ENCODE assay signal across 9 cellular contexts in genomic region chr16:79509221-79509631, GRCh38.
DNase-seq lines count a peak whose midpoint lies in the region; ATAC-seq, FAIRE-seq and TF ChIP-seq lines count a peak whose summit lies in the region.
"Had no signal": no experiment of that assay in that cellular context is flagged by ENCODE, and none has a peak within 500 bp of the region (broad histone marks: within the 10 kb centered on the region; RNA-seq: fewer than 3 reads in every experiment).

No MANE protein-coding gene starts in this region.

- H3K27me3 ChIP-seq in MG63 (no peaks in the 10 kb centered on the region), RWPE2 (ENCODE audit: insufficient read depth, poor library complexity, severe bottlenecking) (peaks cover 6% of the 10 kb centered on the region), right cardiac atrium (ENCODE audit: control insufficient read depth, insufficient read depth) (no peaks in the 10 kb centered on the region)
- H3K27me3 ChIP-seq: brain microvascular endothelial cell had no signal

- ATAC-seq in RWPE2 (ENCODE audit: low read depth) (peak; percentile 23; the same call in 2 of the 3 replicates), right cardiac atrium (peak; percentile 66 to 75)

- H3K4me1 ChIP-seq in RWPE2 (ENCODE audit: insufficient read depth, poor library complexity, severe bottlenecking), result no peaks in the 10 kb centered on the region
- no peaks in the 10 kb centered on the region for H3K4me1 ChIP-seq in right cardiac atrium (ENCODE audit: control insufficient read depth, insufficient read depth, low read length)

- H3K9me3 ChIP-seq in MG63 (no peaks in the 10 kb centered on the region), RWPE2 (ENCODE audit: severe bottlenecking) (no peaks in the 10 kb centered on the region), right cardiac atrium (ENCODE audit: control insufficient read depth, low read length) (no peaks in the 10 kb centered on the region)

- TF ChIP-seq CTCF in RWPE2 (IDR thresholded peaks at IDR 0.05; ENCODE audit: poor library complexity, severe bottlenecking) (no peak), GM10266 (IDR thresholded peaks at IDR 0.05; ENCODE audit: control insufficient read depth, insufficient read depth, low read depth, missing control alignments) (no peak)

- H3K36me3 ChIP-seq in MG63 (no peaks in the 10 kb centered on the region), RWPE2 (ENCODE audit: low read depth) (no peaks in the 10 kb centered on the region)
- H3K36me3 ChIP-seq: brain microvascular endothelial cell had no signal

- FAIRE-seq in H54 (lab: Jason Lieb, UNC), result no peak

- no peak for TF ChIP-seq POLR2A in H54 (IDR thresholded peaks at IDR 0.05; ENCODE audit: low read depth, low read length)

- no peak overlapping the region for H3K4me3 ChIP-seq in MG63
- no peak overlapping the region for H3K4me3 ChIP-seq in RWPE2 (ENCODE audit: severe bottlenecking)
- no peak overlapping the region for H3K4me3 ChIP-seq in right cardiac atrium (ENCODE audit: low read length)

- peak; percentile 79 for DNase-seq in MG63
- no peak for DNase-seq in RWPE2 (ENCODE audit: low spot score)
- DNase-seq in right cardiac atrium, result peak; percentile 28 to 73 (median 72)
- peak; percentile 40 for DNase-seq in superior temporal gyrus (ENCODE audit: extremely low spot score)
- DNase-seq in NCI-H226, result no peak
- no peak for DNase-seq in H54 (ENCODE audit: insufficient read length, low spot score)
- no peak for DNase-seq in GM10266 (ENCODE audit: extremely low spot score)
- DNase-seq: brain microvascular endothelial cell, foreskin fibroblast had no signal

- intact Hi-C loops in right cardiac atrium (cut with DNase I), result no loop called here

- H3K27ac ChIP-seq in RWPE2 (ENCODE audit: poor library complexity, severe bottlenecking), result no peak overlapping the region
- no peak overlapping the region for H3K27ac ChIP-seq in right cardiac atrium (ENCODE audit: low read length)
- H3K27ac ChIP-seq: brain microvascular endothelial cell had no signal

- 67% methylated on average over 9 of the region's 9 CpGs for WGBS in right cardiac atrium

Comparison
In these comparisons a context has a peak if more than half of its experiments do, and no peak if none do; other contexts are left out.
1. DNase-seq: peak in MG63 (single experiment), right cardiac atrium (3 of 3) and superior temporal gyrus (single experiment); none in RWPE2 (single experiment), NCI-H226 (single experiment), H54 (single experiment) and GM10266 (single experiment).